20 cellular contexts compared by ENCODE assay signal in the genomic region with DNA sequence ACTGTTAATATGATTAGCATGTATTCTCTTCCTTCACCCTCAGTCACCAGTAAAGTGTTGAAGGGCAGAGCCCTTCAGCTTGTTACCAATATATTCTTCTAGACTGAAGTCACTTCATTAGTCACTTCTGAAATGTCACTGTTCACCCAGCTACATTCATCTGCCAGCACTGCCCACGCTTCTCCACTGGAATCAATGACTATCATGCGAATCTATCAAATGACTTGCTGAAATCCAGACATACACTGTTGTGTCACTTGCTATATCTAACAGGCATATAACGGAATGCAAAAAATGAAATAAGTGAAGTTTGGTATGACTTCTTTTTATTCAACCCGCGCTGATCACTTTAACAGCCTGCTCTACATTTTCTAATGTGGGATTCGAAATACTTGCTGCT. TPM values are rescaled to one million over a fixed set of nuclear protein-coding genes. Genes with fewer than 3 reads are reported as not detected.
DNase-seq lines count a peak whose midpoint lies in the region; ATAC-seq and TF ChIP-seq lines count a peak whose summit lies in the region.
"Had no signal": no experiment of that assay in that cellular context is flagged by ENCODE, and none has a peak within 500 bp of the region (broad histone marks: within the 10 kb centered on the region; RNA-seq: fewer than 3 reads in every experiment).

No MANE protein-coding gene starts in this region.

- DNase-seq in activated CD4-positive, alpha-beta memory T cell treated with anti-CD3 and anti-CD28 coated beads for 36 hours: peak; percentile 19
- DNase-seq in activated CD4-positive, alpha-beta memory T cell treated with anti-CD3 and anti-CD28 coated beads, Interleukin-2, amount 10 ng/mL, durations not matched to agents 7 days and 5 days: no peak
- DNase-seq in stimulated activated naive CD8-positive, alpha-beta T cell treated with anti-CD3 and anti-CD28 coated beads, Interleukin-15, Interleukin-2, amounts not matched to agents 100 U/mL and 50 U/mL, for 24 hours: peak; percentile 12
- DNase-seq in stimulated activated naive CD8-positive, alpha-beta T cell treated with anti-CD3 and anti-CD28 coated beads, Interleukin-15, amount 100 ng/mL, for 72 hours: no peak
- no peak for DNase-seq in nephron progenitor cell
- no peak for DNase-seq in NAMALWA (ENCODE audit: low spot score)
- DNase-seq in ecto neural progenitor cell (ENCODE audit: low spot score): no peak
- DNase-seq: Calu3; CD8-positive, alpha-beta T cell; DMS53; EL; GM23248; IMR-90; NCI-H1417 treated with DMSO at 0.1 percent for 48 hours; NCI-H1930; NCI-H526; PC-9 had no signal

- TF ChIP-seq CTCF in nephron progenitor cell (IDR thresholded peaks at IDR 0.05): no peak

- H3K27me3 Mint-ChIP-seq in activated CD4-positive, alpha-beta memory T cell treated with anti-CD3 and anti-CD28 coated beads for 36 hours: no peaks in the 10 kb centered on the region
- no peaks in the 10 kb centered on the region for H3K27me3 Mint-ChIP-seq in activated CD4-positive, alpha-beta memory T cell treated with anti-CD3 and anti-CD28 coated beads, Interleukin-2, amount 10 ng/mL, durations not matched to agents 7 days and 5 days
- H3K27me3 Mint-ChIP-seq in stimulated activated naive CD8-positive, alpha-beta T cell treated with anti-CD3 and anti-CD28 coated beads, Interleukin-15, amount 100 ng/mL, for 72 hours: no peaks in the 10 kb centered on the region
- no peaks in the 10 kb centered on the region for H3K27me3 Mint-ChIP-seq in nephron progenitor cell (ENCODE audit: low read depth, poor library complexity)

- H3K4me3 Mint-ChIP-seq in activated CD4-positive, alpha-beta memory T cell treated with anti-CD3 and anti-CD28 coated beads for 36 hours: no peak overlapping the region
- H3K4me3 Mint-ChIP-seq in activated CD4-positive, alpha-beta memory T cell treated with anti-CD3 and anti-CD28 coated beads, Interleukin-2, amount 10 ng/mL, durations not matched to agents 7 days and 5 days: no peak overlapping the region
- H3K4me3 Mint-ChIP-seq in stimulated activated naive CD8-positive, alpha-beta T cell treated with anti-CD3 and anti-CD28 coated beads, Interleukin-15, amount 100 ng/mL, for 72 hours: no peak overlapping the region
- H3K4me3 Mint-ChIP-seq in nephron progenitor cell: no peak overlapping the region
- H3K4me3 Mint-ChIP-seq: CD8-positive, alpha-beta T cell had no signal

- POLR2A ChIA-PET in activated CD4-positive, alpha-beta memory T cell treated with anti-CD3 and anti-CD28 coated beads for 36 hours (lab: Charles Lee): no interaction called here
- POLR2A ChIA-PET in activated CD4-positive, alpha-beta memory T cell treated with anti-CD3 and anti-CD28 coated beads, Interleukin-2, amount 10 ng/mL, durations not matched to agents 7 days and 5 days (lab: Charles Lee): interaction anchor here (2.0 kb wide), 1 partner anchor 16 kb away, joined by 6 read pairs; a partner anchor contains a TSS

- H3K9me3 Mint-ChIP-seq in activated CD4-positive, alpha-beta memory T cell treated with anti-CD3 and anti-CD28 coated beads for 36 hours: no peaks in the 10 kb centered on the region
- no peaks in the 10 kb centered on the region for H3K9me3 Mint-ChIP-seq in activated CD4-positive, alpha-beta memory T cell treated with anti-CD3 and anti-CD28 coated beads, Interleukin-2, amount 10 ng/mL, durations not matched to agents 7 days and 5 days
- no peaks in the 10 kb centered on the region for H3K9me3 Mint-ChIP-seq in stimulated activated naive CD8-positive, alpha-beta T cell treated with anti-CD3 and anti-CD28 coated beads, Interleukin-15, amount 100 ng/mL, for 72 hours
- no peaks in the 10 kb centered on the region for H3K9me3 Mint-ChIP-seq in nephron progenitor cell
- H3K9me3 Mint-ChIP-seq: CD8-positive, alpha-beta T cell had no signal

- peaks cover 49% of the 10 kb centered on the region for H3K36me3 Mint-ChIP-seq in activated CD4-positive, alpha-beta memory T cell treated with anti-CD3 and anti-CD28 coated beads for 36 hours
- H3K36me3 Mint-ChIP-seq in activated CD4-positive, alpha-beta memory T cell treated with anti-CD3 and anti-CD28 coated beads, Interleukin-2, amount 10 ng/mL, durations not matched to agents 7 days and 5 days (ENCODE audit: low read depth): peaks cover 56% of the 10 kb centered on the region
- H3K36me3 Mint-ChIP-seq in nephron progenitor cell (ENCODE audit: low read depth): peaks cover 52% of the 10 kb centered on the region

- intact Hi-C loops in activated CD4-positive, alpha-beta memory T cell treated with anti-CD3 and anti-CD28 coated beads for 36 hours (cut with micrococcal nuclease): no loop called here

- ATAC-seq in stimulated activated naive CD8-positive, alpha-beta T cell treated with anti-CD3 and anti-CD28 coated beads, Interleukin-15, Interleukin-2, amounts not matched to agents 100 U/mL and 50 U/mL, for 24 hours: peak; percentile 85
- no peak for ATAC-seq in stimulated activated naive CD8-positive, alpha-beta T cell treated with anti-CD3 and anti-CD28 coated beads, Interleukin-15, amount 100 ng/mL, for 72 hours
- no peak for ATAC-seq in HG03095 (IDR thresholded peaks at IDR 0.05; ENCODE audit: unreplicated experiment)
- ATAC-seq: A549; CD8-positive, alpha-beta T cell; GM12878 had no signal

- peaks cover 7% of the 10 kb centered on the region for H3K4me1 Mint-ChIP-seq in activated CD4-positive, alpha-beta memory T cell treated with anti-CD3 and anti-CD28 coated beads for 36 hours (ENCODE audit: low read depth)
- no peaks in the 10 kb centered on the region for H3K4me1 Mint-ChIP-seq in activated CD4-positive, alpha-beta memory T cell treated with anti-CD3 and anti-CD28 coated beads, Interleukin-2, amount 10 ng/mL, durations not matched to agents 7 days and 5 days
- peaks cover 7% of the 10 kb centered on the region for H3K4me1 Mint-ChIP-seq in stimulated activated naive CD8-positive, alpha-beta T cell treated with anti-CD3 and anti-CD28 coated beads, Interleukin-15, amount 100 ng/mL, for 72 hours
- H3K4me1 Mint-ChIP-seq in nephron progenitor cell: no peaks in the 10 kb centered on the region

- CTCF ChIA-PET in activated CD4-positive, alpha-beta memory T cell treated with anti-CD3 and anti-CD28 coated beads for 36 hours (lab: Charles Lee): no interaction called here
- CTCF ChIA-PET in activated CD4-positive, alpha-beta memory T cell treated with anti-CD3 and anti-CD28 coated beads, Interleukin-2, amount 10 ng/mL, durations not matched to agents 7 days and 5 days (lab: Charles Lee): no interaction called here

- H3K27ac Mint-ChIP-seq in activated CD4-positive, alpha-beta memory T cell treated with anti-CD3 and anti-CD28 coated beads for 36 hours: no peak overlapping the region
- no peak overlapping the region for H3K27ac Mint-ChIP-seq in activated CD4-positive, alpha-beta memory T cell treated with anti-CD3 and anti-CD28 coated beads, Interleukin-2, amount 10 ng/mL, durations not matched to agents 7 days and 5 days
- H3K27ac Mint-ChIP-seq in stimulated activated naive CD8-positive, alpha-beta T cell treated with anti-CD3 and anti-CD28 coated beads, Interleukin-15, amount 100 ng/mL, for 72 hours: no peak overlapping the region
- peak overlapping the region; percentile 46 for H3K27ac Mint-ChIP-seq in nephron progenitor cell
- H3K27ac Mint-ChIP-seq: CD8-positive, alpha-beta T cell had no signal

RNA-seq across cellular contexts. Expression of a gene that starts 16.1 kb away (rescaled TPM):
- total RNA-seq in activated CD4-positive, alpha-beta memory T cell treated with anti-CD3 and anti-CD28 coated beads for 36 hours: 10 to 100 TPM; 85.7 to 89.1 TPM
- total RNA-seq in activated CD4-positive, alpha-beta memory T cell treated with anti-CD3 and anti-CD28 coated beads, Interleukin-2, amount 10 ng/mL, durations not matched to agents 7 days and 5 days: 10 to 100 TPM; 56.6 to 58.8 TPM

RNA-seq across cellular contexts. Expression of a gene that starts 28.7 kb away (rescaled TPM):
- total RNA-seq in activated CD4-positive, alpha-beta memory T cell treated with anti-CD3 and anti-CD28 coated beads for 36 hours: under 1 TPM in 1 of 2 experiments, not detected in 1; 0.26 TPM
- not detected for total RNA-seq in activated CD4-positive, alpha-beta memory T cell treated with anti-CD3 and anti-CD28 coated beads, Interleukin-2, amount 10 ng/mL, durations not matched to agents 7 days and 5 days
- total RNA-seq: CD8-positive, alpha-beta T cell; GM23248; IMR-90 had no signal

Comparison
In these comparisons a context has a peak if more than half of its experiments do, and no peak if none do; other contexts are left out.
1. DNase-seq: peak in activated CD4-positive, alpha-beta memory T cell treated with anti-CD3 and anti-CD28 coated beads for 36 hours (single experiment) and stimulated activated naive CD8-positive, alpha-beta T cell treated with anti-CD3 and anti-CD28 coated beads, Interleukin-15, Interleukin-2, amounts not matched to agents 100 U/mL and 50 U/mL, for 24 hours (single experiment); none in activated CD4-positive, alpha-beta memory T cell treated with anti-CD3 and anti-CD28 coated beads, Interleukin-2, amount 10 ng/mL, durations not matched to agents 7 days and 5 days (single experiment), stimulated activated naive CD8-positive, alpha-beta T cell treated with anti-CD3 and anti-CD28 coated beads, Interleukin-15, amount 100 ng/mL, for 72 hours (0 of 2), nephron progenitor cell (single experiment), NAMALWA (single experiment) and ecto neural progenitor cell (single experiment).